10 cellular contexts compared by ENCODE assay signal in genomic region chr12:54282949-54283593, GRCh38. TPM values are rescaled to one million over a fixed set of nuclear protein-coding genes. Genes with fewer than 3 reads are reported as not detected.
A peak's percentile ranks its signal among the peaks of the same experiment; 100 is the strongest.
DNase-seq lines count a peak whose midpoint lies in the region; ATAC-seq, FAIRE-seq and TF ChIP-seq lines count a peak whose summit lies in the region.
"Had no signal": no experiment of that assay in that cellular context is flagged by ENCODE, and none has a peak within 500 bp of the region (broad histone marks: within the 10 kb centered on the region; RNA-seq: fewer than 3 reads in every experiment).

No MANE protein-coding gene starts in this region.

- no peaks in the 10 kb centered on the region for H3K27me3 ChIP-seq in thoracic aorta (replicated peaks; ENCODE audit: insufficient read depth)

- peaks cover 36 to 61% of the 10 kb centered on the region in 2 donors for H3K4me1 ChIP-seq in thoracic aorta (ENCODE audit: control insufficient read depth in 1 of 2, low read depth in 2 of 2)

- no peak overlapping the region for H3K27ac ChIP-seq in thoracic aorta

- H3K36me3 Mint-ChIP-seq in activated CD4-positive, alpha-beta memory T cell treated with anti-CD3 and anti-CD28 coated beads, Interleukin-2, amount 10 ng/mL, durations not matched to agents 7 days and 5 days (ENCODE audit: low read depth), result peaks cover 5% of the 10 kb centered on the region

- H3K9me3 Mint-ChIP-seq in activated CD4-positive, alpha-beta memory T cell treated with anti-CD3 and anti-CD28 coated beads, Interleukin-2, amount 10 ng/mL, durations not matched to agents 7 days and 5 days, result no peaks in the 10 kb centered on the region
- H3K9me3 Mint-ChIP-seq: memory B cell had no signal

- H3K36me3 ChIP-seq in thoracic aorta, result peaks cover 50% of the 10 kb centered on the region

- ATAC-seq in thoracic aorta (ENCODE audit: insufficient number of reproducible peaks, low FRiP score, low read depth) (no peak), HG03280 (IDR thresholded peaks at IDR 0.05; ENCODE audit: unreplicated experiment) (no peak)

- H3K4me3 ChIP-seq in iPS-18c (ENCODE audit: insufficient read depth, low read depth, low read length) (peak overlapping the region; percentile 67), thoracic aorta (peak overlapping the region; percentile 85)

- H3K27ac Mint-ChIP-seq in activated CD4-positive, alpha-beta memory T cell treated with anti-CD3 and anti-CD28 coated beads, Interleukin-2, amount 10 ng/mL, durations not matched to agents 7 days and 5 days, result peak overlapping the region; percentile 66
- H3K27ac Mint-ChIP-seq: memory B cell had no signal

- H3K4me1 Mint-ChIP-seq in activated CD4-positive, alpha-beta memory T cell treated with anti-CD3 and anti-CD28 coated beads, Interleukin-2, amount 10 ng/mL, durations not matched to agents 7 days and 5 days, result peaks cover 62% of the 10 kb centered on the region

- CTCF ChIA-PET in activated CD4-positive, alpha-beta memory T cell treated with anti-CD3 and anti-CD28 coated beads, Interleukin-2, amount 10 ng/mL, durations not matched to agents 7 days and 5 days (lab: Charles Lee), result interaction anchor here (0.8 to 4.4 kb wide), 7 partner anchors 9 to 76 kb away, joined by 3 to 34 read pairs (median 4); partner anchors contain the start of gene COPZ1

- no peaks in the 10 kb centered on the region for H3K27me3 Mint-ChIP-seq in activated CD4-positive, alpha-beta memory T cell treated with anti-CD3 and anti-CD28 coated beads, Interleukin-2, amount 10 ng/mL, durations not matched to agents 7 days and 5 days
- H3K27me3 Mint-ChIP-seq: memory B cell had no signal

- TF ChIP-seq CTCF in thoracic aorta (IDR thresholded peaks at IDR 0.05), result no peak

- H3K9me3 ChIP-seq in iPS-18c (ENCODE audit: control insufficient read depth, insufficient read depth, low read length), result no peaks in the 10 kb centered on the region
- no peaks in the 10 kb centered on the region for H3K9me3 ChIP-seq in thoracic aorta

- H3K4me3 Mint-ChIP-seq in activated CD4-positive, alpha-beta memory T cell treated with anti-CD3 and anti-CD28 coated beads, Interleukin-2, amount 10 ng/mL, durations not matched to agents 7 days and 5 days, result no peak overlapping the region
- H3K4me3 Mint-ChIP-seq: memory B cell had no signal

- FAIRE-seq in RCC 7860 (lab: Jason Lieb, UNC), result no peak
- FAIRE-seq: G401.6 had no signal

- peak; percentile 74 for DNase-seq in activated effector memory CD4-positive, alpha-beta T cell treated with anti-CD3 and anti-CD28 coated beads, Interleukin-2, amount 50 U/mL, for 16 hours
- no peak for DNase-seq in activated effector memory CD4-positive, alpha-beta T cell treated with Interleukin-2 at 50 U/mL for 16 hours
- DNase-seq in activated CD4-positive, alpha-beta memory T cell treated with anti-CD3 and anti-CD28 coated beads, Interleukin-2, amount 10 ng/mL, durations not matched to agents 7 days and 5 days, result peak; percentile 39
- DNase-seq in thoracic aorta (ENCODE audit: low spot score) (no peak), SHP77 treated with DMSO at 0.1 percent for 48 hours (lab: John Stamatoyannopoulos, UW) (no peak), RCC 7860 (ENCODE audit: low spot score) (no peak)

- POLR2A ChIA-PET in activated CD4-positive, alpha-beta memory T cell treated with anti-CD3 and anti-CD28 coated beads, Interleukin-2, amount 10 ng/mL, durations not matched to agents 7 days and 5 days (lab: Charles Lee), result interaction anchor here (0.8 to 5.1 kb wide), 9 partner anchors 9 to 76 kb away, joined by 3 to 37 read pairs (median 10); partner anchors contain the start of gene COPZ1

RNA-seq across cellular contexts. Expression of gene HNRNPA1, which starts 2.5 kb away (rescaled TPM):
- 1,000 to 10,000 TPM; 1,361 to 1,363 TPM for total RNA-seq in activated CD4-positive, alpha-beta memory T cell treated with anti-CD3 and anti-CD28 coated beads, Interleukin-2, amount 10 ng/mL, durations not matched to agents 7 days and 5 days
- 100 to 1,000 TPM; 219 to 695 TPM for total RNA-seq in thoracic aorta

RNA-seq across cellular contexts. Expression of gene CBX5, which starts 3.1 kb away (rescaled TPM):
- total RNA-seq in activated CD4-positive, alpha-beta memory T cell treated with anti-CD3 and anti-CD28 coated beads, Interleukin-2, amount 10 ng/mL, durations not matched to agents 7 days and 5 days, result 100 to 1,000 TPM; 103 to 106 TPM
- total RNA-seq in thoracic aorta, result 10 to 100 TPM; 37.6 to 52.7 TPM

RNA-seq across cellular contexts. Expression of gene NFE2, which starts 17.7 kb away (rescaled TPM):
- total RNA-seq in activated CD4-positive, alpha-beta memory T cell treated with anti-CD3 and anti-CD28 coated beads, Interleukin-2, amount 10 ng/mL, durations not matched to agents 7 days and 5 days, result under 1 TPM in 1 of 2 experiments, not detected in 1; 0.20 TPM
- total RNA-seq in thoracic aorta, result 1 to 10 TPM in 1 of 2 donors, not detected in 1; 1.8 TPM

RNA-seq across cellular contexts. Expression of gene COPZ1, which starts 41.9 kb away (rescaled TPM):
- 100 to 1,000 TPM; 126 to 130 TPM for total RNA-seq in activated CD4-positive, alpha-beta memory T cell treated with anti-CD3 and anti-CD28 coated beads, Interleukin-2, amount 10 ng/mL, durations not matched to agents 7 days and 5 days
- 10 to 100 TPM; 38.7 to 59.4 TPM for total RNA-seq in thoracic aorta

Comparison
In these comparisons a context has a peak if more than half of its experiments do, and no peak if none do; other contexts are left out.
1. DNase-seq: peak in activated effector memory CD4-positive, alpha-beta T cell treated with anti-CD3 and anti-CD28 coated beads, Interleukin-2, amount 50 U/mL, for 16 hours (single experiment) and activated CD4-positive, alpha-beta memory T cell treated with anti-CD3 and anti-CD28 coated beads, Interleukin-2, amount 10 ng/mL, durations not matched to agents 7 days and 5 days (single experiment); none in activated effector memory CD4-positive, alpha-beta T cell treated with Interleukin-2 at 50 U/mL for 16 hours (single experiment), thoracic aorta (single experiment), SHP77 treated with DMSO at 0.1 percent for 48 hours (single experiment) and RCC 7860 (single experiment).